Comparison of ENCODE assay signal across 26 cellular contexts in genomic region chr12:132044661-132045412, GRCh38.
DNase-seq lines count a peak whose midpoint lies in the region; ATAC-seq, FAIRE-seq and TF ChIP-seq lines count a peak whose summit lies in the region.
"Had no signal": no experiment of that assay in that cellular context is flagged by ENCODE, and none has a peak within 500 bp of the region (broad histone marks: within the 10 kb centered on the region; RNA-seq: fewer than 3 reads in every experiment).

No MANE protein-coding gene starts in this region.

- TF ChIP-seq CTCF in MCF 10A (IDR thresholded peaks at IDR 0.05; ENCODE audit: unreplicated experiment) (no peak), breast epithelium (IDR thresholded peaks at IDR 0.05) (no peak), K562 (IDR thresholded peaks at IDR 0.05 in 2 of 3, conservative IDR thresholded peaks at IDR 0.05 in 1 of 3; ENCODE audit: insufficient read depth in 2 of 3, low read depth in 1 of 3, low read length in 3 of 3) (no peak), tibial nerve (IDR thresholded peaks at IDR 0.05) (no peak)

- DNase-seq in MCF 10A (ENCODE audit: unreplicated experiment) (no peak), breast epithelium (ENCODE audit: low spot score in 2 of 2) (no peak), K562 (ENCODE audit: extremely low read depth in 1 of 4, low spot score in 3 of 4) (no peak), islet precursor cell (peak; percentile 65), urothelium cell line (ENCODE audit: low spot score) (no peak), HuH-7 (ENCODE audit: low spot score) (no peak), tibial nerve (ENCODE audit: low spot score in 2 of 2) (no peak)
- DNase-seq: 8988T; ACHN; BE2C; CD8-positive, alpha-beta memory T cell; DMS153; GDM1; GM23248; KG1; MM.1S; NCI-H2081; NCI-H2227 treated with DMSO at 0.1 percent for 48 hours; NCI-H526 treated with DMSO at 0.1 percent for 48 hours; SHP77 treated with DMSO at 0.1 percent for 48 hours had no signal

- no peaks in the 10 kb centered on the region for H3K9me1 ChIP-seq in K562 (ENCODE audit: control insufficient read depth, insufficient read depth, low read length)

- no peak overlapping the region for H3K27ac Mint-ChIP-seq in MCF 10A (ENCODE audit: low read depth, unreplicated experiment)

- no peak overlapping the region for H2AFZ ChIP-seq in K562 (ENCODE audit: low read depth, low read length)
- H2AFZ ChIP-seq: GM23248 had no signal

- H3K4me3 Mint-ChIP-seq in MCF 10A (ENCODE audit: unreplicated experiment): no peak overlapping the region
- H3K4me3 Mint-ChIP-seq: CD14-positive monocyte; CD8-positive, alpha-beta memory T cell had no signal

- WGBS in K562 (ENCODE audit: insufficient coverage, low coverage, missing lambda C conversion rate): 88% methylated on average over 15 of the region's 29 CpGs
- WGBS in tibial nerve, 2 donors: 93 to 95% methylated on average over 25 to 27 of the region's 29 CpGs

- intact Hi-C loops in MCF 10A (cut with micrococcal nuclease) (no loop called here), breast epithelium (cut with DNase I; ENCODE audit: low total_unique reads) (no loop called here), K562 (cut with micrococcal nuclease) (no loop called here)

- H3K4me1 ChIP-seq in breast epithelium (no peaks in the 10 kb centered on the region), K562 (replicated peaks in 1 of 2; ENCODE audit: control insufficient read depth in 2 of 2, insufficient read depth in 2 of 2, low read length in 2 of 2) (no peaks in the 10 kb centered on the region), tibial nerve (no peaks in the 10 kb centered on the region)
- H3K4me1 ChIP-seq: HAP-1 had no signal

- H3K27me3 ChIP-seq in breast epithelium: no peaks in the 10 kb centered on the region
- H3K27me3 ChIP-seq in K562 (ENCODE audit: control insufficient read depth in 2 of 2, insufficient read depth in 2 of 2, low read length in 2 of 2): no peaks in the 10 kb centered on the region
- no peaks in the 10 kb centered on the region for H3K27me3 ChIP-seq in tibial nerve
- H3K27me3 ChIP-seq: BE2C had no signal

- POLR2A ChIA-PET in MCF 10A (lab: Yijun Ruan, JAX): no interaction called here
- POLR2A ChIA-PET in K562 (lab: Yijun Ruan, JAX): no interaction called here

- no peaks in the 10 kb centered on the region for H3K27me3 Mint-ChIP-seq in MCF 10A (ENCODE audit: insufficient read depth, unreplicated experiment)

- TF ChIP-seq EP300 in K562 (IDR thresholded peaks at IDR 0.05; ENCODE audit: low read length): no peak
- no peak for TF ChIP-seq EP300 in tibial nerve (IDR thresholded peaks at IDR 0.05)

- H3K9ac ChIP-seq in K562 (ENCODE audit: insufficient read depth in 1 of 2, low read depth in 2 of 2, low read length in 2 of 2): no peak overlapping the region
- H3K9ac ChIP-seq: GM23248 had no signal

- TF ChIP-seq RAD21 in K562 (CRISPR knock-in tag; conservative IDR thresholded peaks at IDR 0.05 in 1 of 2, IDR thresholded peaks at IDR 0.05 in 1 of 2): no peak

- no peaks in the 10 kb centered on the region for H3K9me3 ChIP-seq in breast epithelium
- no peaks in the 10 kb centered on the region for H3K9me3 ChIP-seq in K562 (replicated peaks; ENCODE audit: control insufficient read depth, insufficient read depth, low read depth, low read length)
- no peaks in the 10 kb centered on the region for H3K9me3 ChIP-seq in tibial nerve
- H3K9me3 ChIP-seq: BE2C, HAP-1 had no signal

- H3K27ac ChIP-seq in breast epithelium (no peak overlapping the region), K562 (ENCODE audit: extremely low read depth, low read depth, low read length) (no peak overlapping the region), tibial nerve (no peak overlapping the region)
- H3K27ac ChIP-seq: GM23248 had no signal

- TF ChIP-seq POLR2A in breast epithelium (IDR thresholded peaks at IDR 0.05): no peak
- TF ChIP-seq POLR2A in K562 (conservative IDR thresholded peaks at IDR 0.05): no peak
- no peak for TF ChIP-seq POLR2A in tibial nerve (IDR thresholded peaks at IDR 0.05)

- H3K9me3 Mint-ChIP-seq in MCF 10A (ENCODE audit: unreplicated experiment): no peaks in the 10 kb centered on the region
- H3K9me3 Mint-ChIP-seq: CD14-positive monocyte; CD8-positive, alpha-beta memory T cell had no signal

- H3K4me1 Mint-ChIP-seq in MCF 10A (ENCODE audit: insufficient read depth, unreplicated experiment): no peaks in the 10 kb centered on the region
- H3K4me1 Mint-ChIP-seq: CD14-positive monocyte had no signal

- in situ Hi-C loops in K562 (cut with MboI): no loop called here

- H3K79me2 ChIP-seq in K562 (ENCODE audit: control insufficient read depth, insufficient read depth, low read length): no peaks in the 10 kb centered on the region

- H3K4me2 ChIP-seq in K562 (ENCODE audit: insufficient read depth, low read length): no peak overlapping the region

- CTCF ChIA-PET in MCF 10A (lab: Yijun Ruan, JAX) (no interaction called here), K562 (lab: Yijun Ruan, JAX; ENCODE audit: low intra/inter-chr PET ratio) (no interaction called here)

- H3K36me3 Mint-ChIP-seq in MCF 10A (ENCODE audit: insufficient read depth, unreplicated experiment): peaks cover 79% of the 10 kb centered on the region

- ATAC-seq in K562 (no peak), HG03135 (IDR thresholded peaks at IDR 0.05; ENCODE audit: unreplicated experiment) (no peak)
- ATAC-seq: GM12878, HepG2, Panc1 had no signal

- TSS peak; percentile 39 for BruUV-seq in MCF 10A (replicated peaks; lab: Mats Ljungman, UMichigan)
- TSS peak; percentile 22 for BruUV-seq in K562 (replicated peaks; lab: Mats Ljungman, UMichigan)

- no peak overlapping the region for H3K4me3 ChIP-seq in breast epithelium
- no peak overlapping the region for H3K4me3 ChIP-seq in K562
- H3K4me3 ChIP-seq in tibial nerve: no peak overlapping the region
- H3K4me3 ChIP-seq: GM12878, GM23248, HAP-1 had no signal

- H3K36me3 ChIP-seq in breast epithelium: peaks cover 9% of the 10 kb centered on the region
- peaks cover 77% of the 10 kb centered on the region for H3K36me3 ChIP-seq in K562 (ENCODE audit: control insufficient read depth, insufficient read depth, low read length)
- H3K36me3 ChIP-seq in tibial nerve: peaks cover 2 to 84% (median 22%) of the 10 kb centered on the region in 3 donors

- H4K20me1 ChIP-seq in K562 (replicated peaks; ENCODE audit: control insufficient read depth, insufficient read depth, low read length): 0 out of 2 replicates have a peak, but pooled peaks cover 4% of the 10 kb centered on the region

- no peak for FAIRE-seq in K562 (lab: Jason Lieb, UNC)
- no peak for FAIRE-seq in urothelium cell line (lab: Jason Lieb, UNC)
- FAIRE-seq: GM12878, HepG2 had no signal

TF ChIP-seq in K562, 482 proteins besides CTCF, POLR2A, EP300 and RAD21:
- TF ChIP-seq CBFA2T2 (conservative IDR thresholded peaks at IDR 0.05) (no peak), POLR2G (IDR thresholded peaks at IDR 0.05; ENCODE audit: low read depth, low read length) (0 out of 2 replicates have a peak, but pooled peaks have one; percentile 17)
